15 cellular contexts compared by ENCODE assay signal in genomic region chr17:81914103-81914850, GRCh38. TPM values are rescaled to one million over a fixed set of nuclear protein-coding genes. Genes with fewer than 3 reads are reported as not detected.
DNase-seq lines count a peak whose midpoint lies in the region; ATAC-seq and TF ChIP-seq lines count a peak whose summit lies in the region.
"Had no signal": no experiment of that assay in that cellular context is flagged by ENCODE, and none has a peak within 500 bp of the region (broad histone marks: within the 10 kb centered on the region; RNA-seq: fewer than 3 reads in every experiment).

No MANE protein-coding gene starts in this region.

- H3K4me1 ChIP-seq in neural progenitor cell: peaks cover 16% of the 10 kb centered on the region

- H3K27ac ChIP-seq in neural progenitor cell: no peak overlapping the region
- H3K27ac ChIP-seq: GM23248 had no signal

- H3F3A ChIP-seq in neural progenitor cell (ENCODE audit: low read depth): peaks cover 49% of the 10 kb centered on the region

- H3K4me2 ChIP-seq in neural progenitor cell: no peak overlapping the region
- H3K4me2 ChIP-seq: BLaER1 had no signal

- peaks cover 17% of the 10 kb centered on the region for H3K27me3 ChIP-seq in neural progenitor cell
- H3K27me3 ChIP-seq: BLaER1 had no signal

- H3K4me3 ChIP-seq in neural progenitor cell: no peak overlapping the region
- H3K4me3 ChIP-seq: BLaER1, GM23248 had no signal

- peak; percentile 52 for DNase-seq in natural killer cell treated with Interleukin-12 subunit alpha and Interleukin-12 subunit beta and Interleukin-15 and Interleukin-18, amount 100 ng/mL, for 72 hours (ENCODE audit: low spot score)
- DNase-seq in natural killer cell (no peak), neural progenitor cell (ENCODE audit: low spot score) (no peak), osteocyte (ENCODE audit: extremely low spot score, unreplicated experiment) (no peak)
- DNase-seq: 8988T; AML-193; Caco-2; CD8-positive, alpha-beta memory T cell; DND-41; GDM1; GM23248; H7 had no signal

- no peak overlapping the region for H3K27ac Mint-ChIP-seq in natural killer cell treated with Interleukin-12 subunit alpha and Interleukin-12 subunit beta and Interleukin-15 and Interleukin-18, amount 100 ng/mL, for 72 hours
- H3K27ac Mint-ChIP-seq in natural killer cell (no peak overlapping the region), neural progenitor cell (no peak overlapping the region), osteocyte (ENCODE audit: unreplicated experiment) (no peak overlapping the region)

- ATAC-seq in natural killer cell treated with Interleukin-12 subunit alpha and Interleukin-12 subunit beta and Interleukin-15 and Interleukin-18, amount 100 ng/mL, for 72 hours: no peak
- ATAC-seq in natural killer cell (no peak), GM18867 (IDR thresholded peaks at IDR 0.05; ENCODE audit: unreplicated experiment) (no peak)

- H3K4me1 Mint-ChIP-seq in natural killer cell treated with Interleukin-12 subunit alpha and Interleukin-12 subunit beta and Interleukin-15 and Interleukin-18, amount 100 ng/mL, for 72 hours (ENCODE audit: low read depth in 2 of 2): peaks cover 17 to 26% of the 10 kb centered on the region in 2 donors
- H3K4me1 Mint-ChIP-seq in natural killer cell: peaks cover 26 to 46% of the 10 kb centered on the region in 2 donors
- H3K4me1 Mint-ChIP-seq in neural progenitor cell: peaks cover 27% of the 10 kb centered on the region
- peaks cover 18% of the 10 kb centered on the region for H3K4me1 Mint-ChIP-seq in osteocyte (ENCODE audit: unreplicated experiment)

- TF ChIP-seq CTCF in natural killer cell (IDR thresholded peaks at IDR 0.05) (no peak), neural progenitor cell (IDR thresholded peaks at IDR 0.05) (no peak), osteocyte (IDR thresholded peaks at IDR 0.05) (no peak)

- H3K79me2 ChIP-seq in neural progenitor cell (ENCODE audit: low read depth): peaks cover 15% of the 10 kb centered on the region

- no peaks in the 10 kb centered on the region for H3K27me3 Mint-ChIP-seq in natural killer cell treated with Interleukin-12 subunit alpha and Interleukin-12 subunit beta and Interleukin-15 and Interleukin-18, amount 100 ng/mL, for 72 hours
- H3K27me3 Mint-ChIP-seq in natural killer cell (ENCODE audit: low read depth in 2 of 2) (no peaks in the 10 kb centered on the region), neural progenitor cell (ENCODE audit: insufficient read depth, low read depth) (no peaks in the 10 kb centered on the region), osteocyte (ENCODE audit: unreplicated experiment) (no peaks in the 10 kb centered on the region)
- H3K27me3 Mint-ChIP-seq: CD8-positive, alpha-beta memory T cell; IgD-negative memory B cell had no signal

- H3K9me3 ChIP-seq in neural progenitor cell (ENCODE audit: low read depth): no peaks in the 10 kb centered on the region
- H3K9me3 ChIP-seq: BLaER1, Caco-2 had no signal

- peaks cover 6% of the 10 kb centered on the region for H3K36me3 Mint-ChIP-seq in natural killer cell treated with Interleukin-12 subunit alpha and Interleukin-12 subunit beta and Interleukin-15 and Interleukin-18, amount 100 ng/mL, for 72 hours
- H3K36me3 Mint-ChIP-seq in natural killer cell: no peaks in the 10 kb centered on the region
- peaks cover 11% of the 10 kb centered on the region for H3K36me3 Mint-ChIP-seq in neural progenitor cell
- H3K36me3 Mint-ChIP-seq in osteocyte (ENCODE audit: unreplicated experiment): peaks cover 15% of the 10 kb centered on the region
- H3K36me3 Mint-ChIP-seq: IgD-negative memory B cell had no signal

- intact Hi-C loops in natural killer cell (cut with micrococcal nuclease): no loop called here

- no peaks in the 10 kb centered on the region for H3K9me3 Mint-ChIP-seq in natural killer cell treated with Interleukin-12 subunit alpha and Interleukin-12 subunit beta and Interleukin-15 and Interleukin-18, amount 100 ng/mL, for 72 hours
- H3K9me3 Mint-ChIP-seq in natural killer cell: no peaks in the 10 kb centered on the region
- H3K9me3 Mint-ChIP-seq in neural progenitor cell: no peaks in the 10 kb centered on the region
- no peaks in the 10 kb centered on the region for H3K9me3 Mint-ChIP-seq in osteocyte (ENCODE audit: unreplicated experiment)
- H3K9me3 Mint-ChIP-seq: CD8-positive, alpha-beta memory T cell; IgD-negative memory B cell had no signal

- H3K4me3 Mint-ChIP-seq in natural killer cell treated with Interleukin-12 subunit alpha and Interleukin-12 subunit beta and Interleukin-15 and Interleukin-18, amount 100 ng/mL, for 72 hours: no peak overlapping the region
- H3K4me3 Mint-ChIP-seq in natural killer cell: no peak overlapping the region
- H3K4me3 Mint-ChIP-seq in neural progenitor cell: peak overlapping the region; percentile 21
- H3K4me3 Mint-ChIP-seq in osteocyte (ENCODE audit: unreplicated experiment): no peak overlapping the region

- H2AFZ ChIP-seq in neural progenitor cell (replicated peaks): no peak overlapping the region
- H2AFZ ChIP-seq: GM23248 had no signal

- peaks cover 48% of the 10 kb centered on the region for H4K20me1 ChIP-seq in neural progenitor cell (ENCODE audit: low read depth)

- H3K9ac ChIP-seq in neural progenitor cell: no peak overlapping the region
- H3K9ac ChIP-seq: BLaER1, GM23248 had no signal

- no peaks in the 10 kb centered on the region for H3K36me3 ChIP-seq in neural progenitor cell

RNA-seq across cellular contexts. Expression of gene PCYT2, which starts 3.1 kb away (rescaled TPM):
- total RNA-seq in natural killer cell treated with Interleukin-12 subunit alpha and Interleukin-12 subunit beta and Interleukin-15 and Interleukin-18, amount 100 ng/mL, for 72 hours: 10 to 100 TPM; 30.4 to 36.5 TPM
- total RNA-seq in natural killer cell (10 to 100 TPM; 30.6 to 34.4 (median 34.2) TPM), neural progenitor cell (ENCODE audit: low replicate concordance) (6.8 and 17.0 TPM in 2 replicates), osteocyte (33.2 and 38.0 TPM in 2 replicates)

RNA-seq across cellular contexts. Expression of gene SIRT7, which starts 3.7 kb away (rescaled TPM):
- 10 to 100 TPM; 69.4 to 77.6 TPM for total RNA-seq in natural killer cell treated with Interleukin-12 subunit alpha and Interleukin-12 subunit beta and Interleukin-15 and Interleukin-18, amount 100 ng/mL, for 72 hours
- total RNA-seq in natural killer cell (100 to 1,000 TPM in 1 of 3 donors, 10 to 100 TPM in 2; 75.8 to 102 (median 94.9) TPM), neural progenitor cell (ENCODE audit: low replicate concordance) (5.1 and 15.2 TPM in 2 replicates), osteocyte (18.8 and 20.9 TPM in 2 replicates)

RNA-seq across cellular contexts. Expression of gene NPB, which starts 12.2 kb away (rescaled TPM):
- total RNA-seq in natural killer cell treated with Interleukin-12 subunit alpha and Interleukin-12 subunit beta and Interleukin-15 and Interleukin-18, amount 100 ng/mL, for 72 hours: under 1 TPM; 0.17 to 0.50 TPM
- total RNA-seq in natural killer cell (under 1 TPM in 2 of 3 donors, not detected in 1; 0.18 to 0.31 TPM), neural progenitor cell (ENCODE audit: low replicate concordance) (2.8 TPM in 1 of 2 replicates, not detected in the other), osteocyte (0.56 and 0.68 TPM in 2 replicates)

RNA-seq across cellular contexts. Expression of gene MAFG, which starts 13.3 kb away (rescaled TPM):
- 10 to 100 TPM; 26.7 to 49.4 TPM for total RNA-seq in natural killer cell treated with Interleukin-12 subunit alpha and Interleukin-12 subunit beta and Interleukin-15 and Interleukin-18, amount 100 ng/mL, for 72 hours
- total RNA-seq in natural killer cell (10 to 100 TPM; 11.9 to 14.6 (median 13.2) TPM), neural progenitor cell (ENCODE audit: low replicate concordance) (8.1 and 12.9 TPM in 2 replicates), osteocyte (34.7 and 35.6 TPM in 2 replicates)

RNA-seq across cellular contexts. Expression of gene ANAPC11, which starts 22.8 kb away (rescaled TPM):
- 100 to 1,000 TPM in 1 of 2 donors, 10 to 100 TPM in 1; 81.3 to 112 TPM for total RNA-seq in natural killer cell treated with Interleukin-12 subunit alpha and Interleukin-12 subunit beta and Interleukin-15 and Interleukin-18, amount 100 ng/mL, for 72 hours
- total RNA-seq in natural killer cell (10 to 100 TPM; 40.1 to 50.9 (median 41.5) TPM), neural progenitor cell (ENCODE audit: low replicate concordance) (100 and 220 TPM in 2 replicates), osteocyte (119 and 138 TPM in 2 replicates)
